Comparison of ENCODE assay signal across 14 cellular contexts in the genomic region with DNA sequence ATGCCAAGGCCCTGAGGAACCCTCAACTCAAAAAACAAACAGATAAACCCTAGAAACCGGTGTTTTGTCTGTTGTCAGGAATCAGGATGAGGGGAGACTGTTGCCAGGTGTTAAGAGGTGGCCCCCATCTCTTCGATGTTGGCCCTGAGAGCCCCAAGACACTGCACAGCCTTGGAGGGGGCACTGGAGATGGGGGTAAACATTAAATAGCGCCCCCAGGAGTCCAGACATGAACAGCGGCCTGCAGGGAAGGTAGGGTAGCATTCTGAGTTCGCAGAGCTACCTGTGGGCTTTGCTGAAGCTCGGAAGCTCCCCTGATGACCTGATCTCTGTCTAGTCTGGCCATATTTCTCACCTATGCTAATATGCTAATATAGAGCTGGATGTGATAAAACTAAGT.
DNase-seq lines count a peak whose midpoint lies in the region; ATAC-seq and TF ChIP-seq lines count a peak whose summit lies in the region.
"Had no signal": no experiment of that assay in that cellular context is flagged by ENCODE, and none has a peak within 500 bp of the region (broad histone marks: within the 10 kb centered on the region; RNA-seq: fewer than 3 reads in every experiment).

No MANE protein-coding gene starts in this region.

- intact Hi-C loops in natural killer cell (cut with micrococcal nuclease): no loop called here
- intact Hi-C loops in upper lobe of right lung (cut with DNase I): loop anchor here (10.0 kb wide), 1 partner anchor 253 kb away; no protein-coding TSS in a partner anchor

- DNase-seq in natural killer cell treated with Interleukin-12 subunit alpha and Interleukin-12 subunit beta and Interleukin-15 and Interleukin-18, amount 100 ng/mL, for 72 hours (ENCODE audit: low spot score): peak; percentile 15
- DNase-seq in natural killer cell (no peak), caudate nucleus (lab: John Stamatoyannopoulos, UW) (no peak), upper lobe of right lung (peak; percentile 47), middle frontal gyrus (ENCODE audit: extremely low spot score, low spot score) (no peak), WERI-Rb-1 (no peak), erythroblast (lab: John Stamatoyannopoulos, UW) (no peak)
- DNase-seq: activated CD4-positive, CD25-positive, alpha-beta regulatory T cell; activated naive CD4-positive, alpha-beta T cell treated with anti-CD3 and anti-CD28 coated beads for 36 hours; NCI-H187 treated with DMSO at 0.1 percent for 48 hours; NCI-H526 treated with DMSO at 0.1 percent for 48 hours; T-cell had no signal

- no peaks in the 10 kb centered on the region for H3K36me3 Mint-ChIP-seq in natural killer cell treated with Interleukin-12 subunit alpha and Interleukin-12 subunit beta and Interleukin-15 and Interleukin-18, amount 100 ng/mL, for 72 hours
- H3K36me3 Mint-ChIP-seq in natural killer cell: no peaks in the 10 kb centered on the region
- H3K36me3 Mint-ChIP-seq in nephron (ENCODE audit: low read depth): peaks cover 3% of the 10 kb centered on the region
- H3K36me3 Mint-ChIP-seq: T-cell had no signal

- H3K4me1 Mint-ChIP-seq in natural killer cell treated with Interleukin-12 subunit alpha and Interleukin-12 subunit beta and Interleukin-15 and Interleukin-18, amount 100 ng/mL, for 72 hours (ENCODE audit: low read depth in 2 of 2): peaks cover 0 to under 1% of the 10 kb centered on the region in 2 donors
- peaks cover 0 to 1% of the 10 kb centered on the region in 2 donors for H3K4me1 Mint-ChIP-seq in natural killer cell
- H3K4me1 Mint-ChIP-seq in nephron: peaks cover 57% of the 10 kb centered on the region
- H3K4me1 Mint-ChIP-seq: central memory CD8-positive, alpha-beta T cell; T-cell had no signal

- no peak overlapping the region for H3K4me3 Mint-ChIP-seq in natural killer cell treated with Interleukin-12 subunit alpha and Interleukin-12 subunit beta and Interleukin-15 and Interleukin-18, amount 100 ng/mL, for 72 hours
- H3K4me3 Mint-ChIP-seq in natural killer cell (no peak overlapping the region), nephron (no peak overlapping the region)
- H3K4me3 Mint-ChIP-seq: activated naive CD4-positive, alpha-beta T cell treated with anti-CD3 and anti-CD28 coated beads for 36 hours; central memory CD8-positive, alpha-beta T cell; T-cell had no signal

- peak overlapping the region; percentile 14 for H3K27ac ChIP-seq in caudate nucleus (ENCODE audit: low read depth, low read length)
- peak overlapping the region; percentile 14 for H3K27ac ChIP-seq in upper lobe of right lung
- H3K27ac ChIP-seq in WERI-Rb-1: no peak overlapping the region

- TF ChIP-seq POLR2A in erythroblast (IDR thresholded peaks at IDR 0.05; ENCODE audit: low read length): no peak

- TF ChIP-seq CTCF in natural killer cell (IDR thresholded peaks at IDR 0.05): no peak
- TF ChIP-seq CTCF in nephron (IDR thresholded peaks at IDR 0.05; ENCODE audit: unreplicated experiment in 3 of 3): no peak
- no peak for TF ChIP-seq CTCF in upper lobe of right lung (IDR thresholded peaks at IDR 0.05)
- TF ChIP-seq CTCF in WERI-Rb-1 (IDR thresholded peaks at IDR 0.05; ENCODE audit: low read depth, low read length): no peak; the same call in 1 of the 2 replicates

- no peaks in the 10 kb centered on the region for H3K36me3 ChIP-seq in upper lobe of right lung
- no peaks in the 10 kb centered on the region for H3K36me3 ChIP-seq in WERI-Rb-1

- H3K4me3 ChIP-seq in upper lobe of right lung (no peak overlapping the region), WERI-Rb-1 (ENCODE audit: low read depth, low read length) (no peak overlapping the region)

- H3K27ac Mint-ChIP-seq in natural killer cell treated with Interleukin-12 subunit alpha and Interleukin-12 subunit beta and Interleukin-15 and Interleukin-18, amount 100 ng/mL, for 72 hours: no peak overlapping the region
- H3K27ac Mint-ChIP-seq in natural killer cell (no peak overlapping the region), nephron (peak overlapping the region; percentile 76 to 89 (median 84))
- H3K27ac Mint-ChIP-seq: activated naive CD4-positive, alpha-beta T cell treated with anti-CD3 and anti-CD28 coated beads for 36 hours; T-cell had no signal

- no peaks in the 10 kb centered on the region for H3K9me3 ChIP-seq in upper lobe of right lung
- H3K9me3 ChIP-seq in WERI-Rb-1 (ENCODE audit: severe bottlenecking): no peaks in the 10 kb centered on the region

- H3K27me3 Mint-ChIP-seq in natural killer cell treated with Interleukin-12 subunit alpha and Interleukin-12 subunit beta and Interleukin-15 and Interleukin-18, amount 100 ng/mL, for 72 hours: peaks cover 2% of the 10 kb centered on the region in 2 donors
- H3K27me3 Mint-ChIP-seq in natural killer cell (ENCODE audit: low read depth in 2 of 2): peaks cover 6 to 9% of the 10 kb centered on the region in 2 donors
- no peaks in the 10 kb centered on the region for H3K27me3 Mint-ChIP-seq in nephron (ENCODE audit: low read depth)

- H3K27me3 ChIP-seq in upper lobe of right lung (no peaks in the 10 kb centered on the region), WERI-Rb-1 (ENCODE audit: insufficient read depth, low read depth, severe bottlenecking) (no peaks in the 10 kb centered on the region)

- no peaks in the 10 kb centered on the region for H3K9me3 Mint-ChIP-seq in natural killer cell treated with Interleukin-12 subunit alpha and Interleukin-12 subunit beta and Interleukin-15 and Interleukin-18, amount 100 ng/mL, for 72 hours
- no peaks in the 10 kb centered on the region for H3K9me3 Mint-ChIP-seq in natural killer cell
- no peaks in the 10 kb centered on the region for H3K9me3 Mint-ChIP-seq in nephron
- H3K9me3 Mint-ChIP-seq: activated naive CD4-positive, alpha-beta T cell treated with anti-CD3 and anti-CD28 coated beads for 36 hours; central memory CD8-positive, alpha-beta T cell; T-cell had no signal

- peaks cover 21% of the 10 kb centered on the region for H3K4me1 ChIP-seq in upper lobe of right lung

- no peak for ATAC-seq in natural killer cell treated with Interleukin-12 subunit alpha and Interleukin-12 subunit beta and Interleukin-15 and Interleukin-18, amount 100 ng/mL, for 72 hours
- ATAC-seq in natural killer cell: no peak
- no peak for ATAC-seq in upper lobe of right lung
- ATAC-seq: T-cell had no signal

Comparison
In these comparisons a context has a peak if more than half of its experiments do, and no peak if none do; other contexts are left out.
1. DNase-seq: peak in natural killer cell treated with Interleukin-12 subunit alpha and Interleukin-12 subunit beta and Interleukin-15 and Interleukin-18, amount 100 ng/mL, for 72 hours (single experiment) and upper lobe of right lung (single experiment); none in natural killer cell (single experiment), caudate nucleus (0 of 61), middle frontal gyrus (single experiment), WERI-Rb-1 (single experiment) and erythroblast (0 of 2).
2. H3K27ac Mint-ChIP-seq: peak in nephron (3 of 3); none in natural killer cell treated with Interleukin-12 subunit alpha and Interleukin-12 subunit beta and Interleukin-15 and Interleukin-18, amount 100 ng/mL, for 72 hours (0 of 2) and natural killer cell (0 of 2).